13 cellular contexts compared by ENCODE assay signal in the genomic region with DNA sequence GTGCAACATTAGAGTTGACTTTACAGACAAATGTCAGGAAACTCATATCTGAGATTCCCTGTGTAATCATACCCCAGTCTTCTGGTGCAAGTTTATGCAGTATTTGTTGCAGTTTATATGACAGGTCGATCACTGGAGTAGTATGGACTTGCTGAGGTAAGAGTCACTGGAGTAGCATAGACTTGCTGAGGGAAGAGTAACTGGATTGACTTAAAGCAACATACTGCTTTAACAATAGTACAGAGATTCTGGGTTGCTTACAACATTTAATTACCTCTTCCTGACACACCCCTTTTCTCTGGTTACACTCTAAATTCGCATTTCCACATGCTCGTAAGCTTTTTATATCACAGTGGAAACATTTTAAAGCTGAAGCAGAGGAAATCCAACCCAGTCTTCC. TPM values are rescaled to one million over a fixed set of nuclear protein-coding genes. Genes with fewer than 3 reads are reported as not detected.
DNase-seq lines count a peak whose midpoint lies in the region; TF ChIP-seq lines count a peak whose summit lies in the region.
"Had no signal": no experiment of that assay in that cellular context is flagged by ENCODE, and none has a peak within 500 bp of the region (broad histone marks: within the 10 kb centered on the region; RNA-seq: fewer than 3 reads in every experiment).

No MANE protein-coding gene starts in this region.

- peaks cover 0 to 6% of the 10 kb centered on the region in 2 donors for H3K9me3 ChIP-seq in breast epithelium
- H3K9me3 ChIP-seq: colonic mucosa had no signal

- H3K27me3 Mint-ChIP-seq in MCF 10A (ENCODE audit: insufficient read depth, unreplicated experiment) (no peaks in the 10 kb centered on the region), type B pancreatic cell (no peaks in the 10 kb centered on the region)

- H3K4me1 ChIP-seq in breast epithelium: no peaks in the 10 kb centered on the region
- H3K4me1 ChIP-seq: colonic mucosa had no signal

- TF ChIP-seq CTCF in MCF 10A (IDR thresholded peaks at IDR 0.05; ENCODE audit: unreplicated experiment) (no peak), breast epithelium (IDR thresholded peaks at IDR 0.05) (no peak), epithelial cell of esophagus (IDR thresholded peaks at IDR 0.05; ENCODE audit: insufficient read depth, low read depth, low read length, missing control alignments) (no peak), type B pancreatic cell (conservative IDR thresholded peaks at IDR 0.05) (no peak)

- POLR2A ChIA-PET in MCF 10A (lab: Yijun Ruan, JAX): interaction anchor here (0.6 to 2.4 kb wide), 3 partner anchors 11 to 287 kb away, joined by 3 to 11 read pairs (median 3); partner anchors contain the start of genes AAGAB and IQCH

- H3K27ac ChIP-seq in breast epithelium: no peak overlapping the region
- H3K27ac ChIP-seq: C4-2B, colonic mucosa had no signal

- no TSS peak for BruUV-seq in MCF 10A (replicated peaks; lab: Mats Ljungman, UMichigan)

- H3K4me3 Mint-ChIP-seq in MCF 10A (ENCODE audit: unreplicated experiment): no peak overlapping the region
- H3K4me3 Mint-ChIP-seq in type B pancreatic cell: no peak overlapping the region

- no peak overlapping the region for H3K4me3 ChIP-seq in breast epithelium
- H3K4me3 ChIP-seq in epithelial cell of esophagus (ENCODE audit: low read length): no peak overlapping the region
- H3K4me3 ChIP-seq: colonic mucosa had no signal

- H3K36me3 Mint-ChIP-seq in MCF 10A (ENCODE audit: insufficient read depth, unreplicated experiment): peaks cover 23% of the 10 kb centered on the region
- H3K36me3 Mint-ChIP-seq in type B pancreatic cell: peaks cover 22% of the 10 kb centered on the region

- TF ChIP-seq POLR2A in breast epithelium (IDR thresholded peaks at IDR 0.05): no peak

- H3K27ac Mint-ChIP-seq in MCF 10A (ENCODE audit: low read depth, unreplicated experiment) (peak overlapping the region; percentile 82), type B pancreatic cell (no peak overlapping the region)

- intact Hi-C loops in MCF 10A (cut with micrococcal nuclease) (loop anchor here (5.0 kb wide), 2 partner anchors 195 to 295 kb away; no protein-coding TSS in a partner anchor), breast epithelium (cut with DNase I; ENCODE audit: low total_unique reads) (no loop called here)

- H3K27me3 ChIP-seq in breast epithelium: no peaks in the 10 kb centered on the region
- H3K27me3 ChIP-seq: colonic mucosa had no signal

- no peaks in the 10 kb centered on the region for H3K9me3 Mint-ChIP-seq in MCF 10A (ENCODE audit: unreplicated experiment)
- H3K9me3 Mint-ChIP-seq in type B pancreatic cell: peaks cover 4% of the 10 kb centered on the region

- no peaks in the 10 kb centered on the region for H3K36me3 ChIP-seq in breast epithelium
- H3K36me3 ChIP-seq: colonic mucosa had no signal

- H3K4me1 Mint-ChIP-seq in MCF 10A (ENCODE audit: insufficient read depth, unreplicated experiment) (peaks cover 31% of the 10 kb centered on the region), type B pancreatic cell (ENCODE audit: unreplicated experiment) (peaks cover 27% of the 10 kb centered on the region)

- DNase-seq in MCF 10A (ENCODE audit: unreplicated experiment) (peak; percentile 38), breast epithelium (ENCODE audit: low spot score in 2 of 2) (no peak), RPMI7951 (ENCODE audit: low read depth) (peak; percentile 29), epithelial cell of esophagus (ENCODE audit: low read depth) (peak; percentile 64), stromal cell of bone marrow (ENCODE audit: low read depth) (peak; percentile 26), NCI-H748 (lab: John Stamatoyannopoulos, UW; ENCODE audit: unreplicated experiment) (no peak), type B pancreatic cell (ENCODE audit: extremely low spot score, unreplicated experiment) (no peak)
- no peak for DNase-seq in stimulated activated CD8-positive, alpha-beta memory T cell treated with anti-CD3 and anti-CD28 coated beads, Interleukin-4, amount 100 ng/mL, for 48 hours
- DNase-seq: colonic mucosa; hippocampal formation; stimulated activated naive CD4-positive, alpha-beta T cell; T-helper 9 cell had no signal

- CTCF ChIA-PET in MCF 10A (lab: Yijun Ruan, JAX): interaction anchor here (0.6 kb wide), 3 partner anchors 54 to 580 kb away, joined by 3 read pairs; no protein-coding TSS in a partner anchor

RNA-seq across cellular contexts. Expression of gene AAGAB, which starts 11.8 kb away (rescaled TPM):
- total RNA-seq in MCF 10A (2022) (52.7 and 60.7 TPM in 2 replicates), breast epithelium (10 to 100 TPM; 23.2 to 49.8 (median 46.5) TPM), type B pancreatic cell (ENCODE audit: low replicate concordance) (48.4 and 50.9 TPM in 2 replicates)
- total RNA-seq in RPMI7951 (2014; rRNA removed; shearing (Covaris generic)): 64.2 and 78.8 TPM in 2 replicates

RNA-seq across cellular contexts. Expression of gene IQCH, which starts 11.9 kb away (rescaled TPM):
- total RNA-seq in MCF 10A (2022): 4.4 and 5.0 TPM in 2 replicates
- total RNA-seq in breast epithelium: 10 to 100 TPM in 1 of 3 donors, 1 to 10 TPM in 1, under 1 TPM in 1; 0.64 to 11.9 (median 6.6) TPM
- total RNA-seq in RPMI7951 (2014; rRNA removed; shearing (Covaris generic)): 7.0 and 11.5 TPM in 2 replicates
- 1.00 and 2.0 TPM in 2 replicates for total RNA-seq in type B pancreatic cell (ENCODE audit: low replicate concordance)

Comparison
In these comparisons a context has a peak if more than half of its experiments do, and no peak if none do; other contexts are left out.
1. DNase-seq: peak in MCF 10A (single experiment), RPMI7951 (single experiment), epithelial cell of esophagus (single experiment) and stromal cell of bone marrow (single experiment); none in breast epithelium (0 of 2), stimulated activated CD8-positive, alpha-beta memory T cell treated with anti-CD3 and anti-CD28 coated beads, Interleukin-4, amount 100 ng/mL, for 48 hours (single experiment), NCI-H748 (single experiment) and type B pancreatic cell (single experiment).